Comparison of ENCODE assay signal across 8 cellular contexts in the genomic region with DNA sequence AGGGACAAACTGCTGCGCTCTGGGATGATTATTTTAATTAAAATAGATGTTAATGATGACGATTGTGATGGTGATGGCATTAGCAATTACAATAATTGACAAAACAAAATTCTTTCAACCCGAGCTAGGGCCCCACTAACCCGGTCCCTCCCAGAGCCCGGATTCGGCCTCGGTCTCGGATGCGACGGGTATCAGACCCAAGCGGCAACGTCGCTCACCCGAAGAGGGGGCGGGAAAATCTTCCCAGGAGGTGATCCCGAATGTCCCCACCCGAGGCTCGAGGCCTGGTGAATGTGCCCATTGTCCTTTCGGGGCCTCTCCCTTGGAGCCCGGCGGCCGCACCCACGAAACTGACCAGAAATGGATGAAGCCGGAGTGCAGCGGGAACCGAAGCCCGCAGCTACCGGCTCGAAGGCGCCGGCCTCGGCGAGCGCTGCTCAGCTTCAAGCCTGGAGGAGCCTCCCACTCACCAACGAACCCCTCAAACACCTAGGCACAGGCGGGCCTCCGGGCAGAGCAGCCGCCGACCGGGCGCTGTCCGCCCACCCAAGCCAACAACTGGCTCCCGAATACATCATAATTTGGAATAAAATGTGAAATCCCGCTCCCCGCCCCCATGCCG. TPM values are rescaled to one million over a fixed set of nuclear protein-coding genes. Genes with fewer than 3 reads are reported as not detected.
DNase-seq lines count a peak whose midpoint lies in the region; ATAC-seq and TF ChIP-seq lines count a peak whose summit lies in the region.

No MANE protein-coding gene starts in this region.

- H3K36me3 ChIP-seq in colonic mucosa, result no peaks in the 10 kb centered on the region
- H3K36me3 ChIP-seq in mucosa of rectum (ENCODE audit: control insufficient read depth in 2 of 2, insufficient read depth in 2 of 2, low read length in 2 of 2), result no peaks in the 10 kb centered on the region
- H3K36me3 ChIP-seq in aorta (ENCODE audit: control insufficient read depth in 1 of 2, insufficient read depth in 2 of 2, low read length in 1 of 2), result no peaks in the 10 kb centered on the region

- peak; percentile 28 for DNase-seq in stimulated activated CD4-positive, alpha-beta T cell treated with anti-CD3 and anti-CD28 coated beads, Interleukin-15, amount 100 ng/mL, for 24 hours
- DNase-seq in stimulated activated CD4-positive, alpha-beta T cell treated with anti-CD3 and anti-CD28 coated beads, Interleukin-4, amount 100 ng/mL, for 24 hours, result no peak
- DNase-seq in colonic mucosa (no peak), aorta (no peak), DMS 273 (lab: John Stamatoyannopoulos, UW; ENCODE audit: unreplicated experiment) (no peak)

- TF ChIP-seq CTCF in colonic mucosa (IDR thresholded peaks at IDR 0.05), result no peak

- no peaks in the 10 kb centered on the region for H3K9me3 ChIP-seq in colonic mucosa
- no peaks in the 10 kb centered on the region for H3K9me3 ChIP-seq in mucosa of rectum (ENCODE audit: control insufficient read depth in 2 of 2, low read length in 2 of 2)
- H3K9me3 ChIP-seq in aorta (ENCODE audit: control insufficient read depth, low read length), result no peaks in the 10 kb centered on the region

- intact Hi-C loops in colonic mucosa (cut with DNase I) (no loop called here), aorta (cut with DNase I) (loop anchor here in 1 of 2 donors (5.0 kb wide), 1 partner anchor 34 kb away; no protein-coding TSS in a partner anchor)

- H3K27ac ChIP-seq in colonic mucosa (no peak overlapping the region), mucosa of rectum (ENCODE audit: low read depth in 2 of 2, low read length in 2 of 2) (peak overlapping the region; percentile 38 to 64), aorta (ENCODE audit: low read depth in 1 of 2, low read length in 2 of 2) (no peak overlapping the region)

- H3K4me1 ChIP-seq in colonic mucosa (peaks cover 11% of the 10 kb centered on the region), mucosa of rectum (ENCODE audit: control insufficient read depth in 2 of 2, insufficient read depth in 2 of 2, low read length in 2 of 2) (peaks cover 5 to 8% of the 10 kb centered on the region in 2 donors), aorta (ENCODE audit: control insufficient read depth in 1 of 2, insufficient read depth in 2 of 2, low read length in 2 of 2) (no peaks in the 10 kb centered on the region)

- H3K4me3 ChIP-seq in colonic mucosa (peak overlapping the region; percentile 13), mucosa of rectum (ENCODE audit: low read length in 2 of 2) (peak overlapping the region in 1 of 2 donors; percentile 26), aorta (ENCODE audit: low read length in 2 of 2) (no peak overlapping the region)

- WGBS in aorta, 2 donors, result 10 to 13% methylated on average over 46 of the region's 46 CpGs

- ATAC-seq in aorta (ENCODE audit: low FRiP score), result peak; percentile 5
- no peak for ATAC-seq in HG03460 (IDR thresholded peaks at IDR 0.05; ENCODE audit: unreplicated experiment)
- ATAC-seq in GM19395 (IDR thresholded peaks at IDR 0.05; ENCODE audit: unreplicated experiment), result no peak

- H3K27me3 ChIP-seq in colonic mucosa (peaks cover 79% of the 10 kb centered on the region), mucosa of rectum (ENCODE audit: control insufficient read depth in 2 of 2, insufficient read depth in 2 of 2, low read length in 2 of 2) (peaks cover 71 to 79% of the 10 kb centered on the region in 2 donors), aorta (ENCODE audit: control insufficient read depth in 1 of 2, insufficient read depth in 2 of 2, low read length in 1 of 2) (no peaks in the 10 kb centered on the region)

- peak overlapping the region in 1 of 2 donors; percentile 20 for H3K9ac ChIP-seq in colonic mucosa (ENCODE audit: low read depth in 2 of 2, low read length in 2 of 2)
- no peak overlapping the region for H3K9ac ChIP-seq in mucosa of rectum (ENCODE audit: low read depth in 1 of 2, low read length in 2 of 2)

RNA-seq across cellular contexts. Expression of gene TAL1, which starts 1.2 kb away (rescaled TPM):
- total RNA-seq in colonic mucosa (1 to 10 TPM in 1 of 2 donors, under 1 TPM in 1; 0.90 to 1.2 TPM), aorta (10 to 100 TPM in 1 of 2 donors, 1 to 10 TPM in 1; 6.0 to 12.3 TPM)
- polyA plus RNA-seq in aorta, result under 1 TPM; 0.63 to 0.77 TPM

RNA-seq across cellular contexts. Expression of gene PDZK1IP1, which starts 41.0 kb away (rescaled TPM):
- total RNA-seq in colonic mucosa (10 to 100 TPM; 40.6 to 85.2 TPM), aorta (1 to 10 TPM in 1 of 2 donors, under 1 TPM in 1; 0.71 to 3.7 TPM)
- 1 to 10 TPM; 1.3 to 2.1 TPM for polyA plus RNA-seq in aorta

Comparison
In these comparisons a context has a peak if more than half of its experiments do, and no peak if none do; other contexts are left out.
1. H3K27ac ChIP-seq: peak in mucosa of rectum (2 of 2); none in colonic mucosa (single experiment) and aorta (0 of 2).
2. RNA of gene PDZK1IP1, which starts 41.0 kb away (total RNA-seq): 40.6 to 85.2 TPM in colonic mucosa; 0.71 to 3.7 TPM in aorta; every median in the first group is over 4 times any median in the second.